13 cellular contexts compared by ENCODE assay signal in genomic region chr10:29617880-29618340, GRCh38. TPM values are rescaled to one million over a fixed set of nuclear protein-coding genes. Genes with fewer than 3 reads are reported as not detected.
DNase-seq lines count a peak whose midpoint lies in the region; ATAC-seq, FAIRE-seq and TF ChIP-seq lines count a peak whose summit lies in the region.
"Had no signal": no experiment of that assay in that cellular context is flagged by ENCODE, and none has a peak within 500 bp of the region (broad histone marks: within the 10 kb centered on the region; RNA-seq: fewer than 3 reads in every experiment).

No MANE protein-coding gene starts in this region.

- TF ChIP-seq RAD21 in IMR-90 (IDR thresholded peaks at IDR 0.05; ENCODE audit: low read length) (no peak), GM12878 (IDR thresholded peaks at IDR 0.05; ENCODE audit: insufficient read depth, low read depth, low read length) (no peak)

- no peak for ATAC-seq in IMR-90 (ENCODE audit: low read depth)
- peak; percentile 26 for ATAC-seq in GM12878
- ATAC-seq in HG03442 (IDR thresholded peaks at IDR 0.05; ENCODE audit: unreplicated experiment) = no peak

- H4K91ac ChIP-seq in IMR-90 (ENCODE audit: insufficient read depth, low read depth, low read length) = no peak overlapping the region

- no peak overlapping the region for H2AK5ac ChIP-seq in IMR-90 (ENCODE audit: low read depth, low read length)

- TF ChIP-seq POLR2A in IMR-90 (IDR thresholded peaks at IDR 0.05; ENCODE audit: low read depth, low read length) (no peak), GM12878 (IDR thresholded peaks at IDR 0.05; ENCODE audit: low read depth, low read length) (no peak)

- H3K4me3 ChIP-seq in IMR-90 (ENCODE audit: insufficient read depth, low read depth, low read length) (no peak overlapping the region), GM12878 (no peak overlapping the region), iPS-20b (ENCODE audit: low read length) (no peak overlapping the region), skeletal muscle tissue (ENCODE audit: low read length in 3 of 3) (peak overlapping the region in 2 of 3 donors; percentile 41 to 51)
- H3K4me3 ChIP-seq: spleen had no signal

- no peak overlapping the region for H4K8ac ChIP-seq in IMR-90 (ENCODE audit: low read depth in 2 of 2, low read length in 2 of 2)

- intact Hi-C loops in IMR-90 (cut with micrococcal nuclease) (no loop called here), GM12878 (cut with micrococcal nuclease; ENCODE audit: unreplicated experiment) (no loop called here)

- peaks cover 12% of the 10 kb centered on the region for H3K4me1 ChIP-seq in IMR-90 (ENCODE audit: control insufficient read depth, insufficient read depth, low read length)
- no peaks in the 10 kb centered on the region for H3K4me1 ChIP-seq in GM12878 (ENCODE audit: control insufficient read depth, insufficient read depth, low read length)
- H3K4me1 ChIP-seq in iPS-20b (ENCODE audit: insufficient read depth, low read length) = peaks cover 25% of the 10 kb centered on the region
- peaks cover 36 to 43% (median 41%) of the 10 kb centered on the region in 3 donors for H3K4me1 ChIP-seq in skeletal muscle tissue (ENCODE audit: control insufficient read depth in 3 of 3, insufficient read depth in 3 of 3, low read length in 3 of 3)
- H3K4me1 ChIP-seq: spleen had no signal

- no CpG with 5 or more reads among the region's 8 CpGs for WGBS in IMR-90 (ENCODE audit: extremely low coverage in 2 of 2, insufficient read length in 1 of 2), 2 experiments
- WGBS in GM12878 (ENCODE audit: insufficient coverage, insufficient replicate concordance, low lambda C conversion rate, missing lambda C conversion rate) = 24% methylated on average over 8 of the region's 8 CpGs

- H3K27ac ChIP-seq in IMR-90 (ENCODE audit: insufficient read depth, low read length) (no peak overlapping the region), GM12878 (ENCODE audit: control insufficient read depth, insufficient read depth) (no peak overlapping the region), iPS-20b (ENCODE audit: low read length) (no peak overlapping the region), skeletal muscle tissue (ENCODE audit: low read depth, low read length) (peak overlapping the region; percentile 89)
- H3K27ac ChIP-seq: spleen had no signal

- no peak for TF ChIP-seq CTCF in IMR-90 (conservative IDR thresholded peaks at IDR 0.05; ENCODE audit: low read depth, low read length)
- TF ChIP-seq CTCF in GM12878 (IDR thresholded peaks at IDR 0.05 in 2 of 3, conservative IDR thresholded peaks at IDR 0.05 in 1 of 3; ENCODE audit: control insufficient read depth in 2 of 3, extremely low read depth in 1 of 3, insufficient read depth in 1 of 3, low read depth in 3 of 3, low read length in 3 of 3) = no peak

- RAD21 ChIA-PET in GM12878 (lab: Charles Lee; ENCODE audit: unreplicated experiment) = interaction anchor here (0.8 to 1.6 kb wide), 4 partner anchors 10 to 117 kb away, joined by 3 to 4 read pairs (median 3); partner anchors contain the start of gene SVIL

- no peak for DNase-seq in IMR-90
- no peak for DNase-seq in GM12878 (ENCODE audit: low read depth, low spot score)
- no peak for DNase-seq in stimulated activated naive CD4-positive, alpha-beta T cell (lab: John Stamatoyannopoulos, UW)
- no peak for DNase-seq in NCI-H146 (lab: John Stamatoyannopoulos, UW)
- DNase-seq in DMS53 treated with DMSO at 0.1 percent for 48 hours (lab: John Stamatoyannopoulos, UW; ENCODE audit: unreplicated experiment) = no peak
- DNase-seq: activated CD8-positive, alpha-beta memory T cell treated with anti-CD3 and anti-CD28 coated beads for 24 hours; CD4-positive, alpha-beta T cell; NCI-H1694 treated with DMSO at 0.1 percent for 48 hours; OCI-M1; spleen had no signal

- H2BK20ac ChIP-seq in IMR-90 (ENCODE audit: low read depth, low read length) = no peak overlapping the region

- H2AFZ ChIP-seq in IMR-90 (replicated peaks; ENCODE audit: low read length, poor library complexity) = no peak overlapping the region
- H2AFZ ChIP-seq in GM12878 (ENCODE audit: control insufficient read depth, low read depth, low read length) = no peak overlapping the region

- BruUV-seq in IMR-90 (replicated peaks; lab: Mats Ljungman, UMichigan) (no TSS peak), GM12878 (replicated peaks; lab: Mats Ljungman, UMichigan) (no TSS peak)

- H3K18ac ChIP-seq in IMR-90 (ENCODE audit: low read depth, low read length) = no peak overlapping the region

- no peak overlapping the region for H2BK15ac ChIP-seq in IMR-90 (ENCODE audit: low read depth, low read length)

- H3K4me2 ChIP-seq in IMR-90 (ENCODE audit: low read depth, low read length) (no peak overlapping the region), GM12878 (ENCODE audit: control insufficient read depth, insufficient read depth) (no peak overlapping the region)

- in situ Hi-C loops in IMR-90 (cut with MboI; ENCODE audit: low sequenced_read_pairs) = no loop called here
- in situ Hi-C loops in GM12878 (cut with MboI) = no loop called here

- POLR2A ChIA-PET in IMR-90 (lab: Charles Lee; ENCODE audit: unreplicated experiment) = no interaction called here
- POLR2A ChIA-PET in GM12878 (lab: Charles Lee) = interaction anchor here (1.2 to 1.7 kb wide), 4 partner anchors 10 to 39 kb away, joined by 3 to 6 read pairs (median 4); no protein-coding TSS in a partner anchor

- no peaks in the 10 kb centered on the region for H3K79me2 ChIP-seq in GM12878 (ENCODE audit: control insufficient read depth, insufficient read depth, low read length)

- CTCF ChIA-PET in IMR-90 (lab: Yijun Ruan, JAX) (interaction anchor here (0.6 to 0.7 kb wide), 2 partner anchors 12 to 50 kb away, joined by 3 to 4 read pairs; no protein-coding TSS in a partner anchor), GM12878 (lab: Yijun Ruan, JAX) (interaction anchor here (0.6 to 1.5 kb wide), 7 partner anchors 19 to 711 kb away, joined by 3 to 5 read pairs (median 4); no protein-coding TSS in a partner anchor)

- H4K20me1 ChIP-seq in IMR-90 (ENCODE audit: insufficient read depth, low read length) (peaks cover 51% of the 10 kb centered on the region), GM12878 (ENCODE audit: control insufficient read depth, insufficient read depth) (no peaks in the 10 kb centered on the region)

- H3K36me3 ChIP-seq in IMR-90 (ENCODE audit: control insufficient read depth, insufficient read depth, low read length) (no peaks in the 10 kb centered on the region), GM12878 (ENCODE audit: control insufficient read depth in 2 of 2, insufficient read depth in 2 of 2, low read length in 1 of 2) (no peaks in the 10 kb centered on the region), iPS-20b (ENCODE audit: insufficient read depth, low read depth, low read length) (no peaks in the 10 kb centered on the region), skeletal muscle tissue (ENCODE audit: control insufficient read depth in 3 of 3, insufficient read depth in 3 of 3, low read length in 3 of 3) (peaks cover 0 to 3% (median 0%) of the 10 kb centered on the region in 3 donors)
- H3K36me3 ChIP-seq: spleen had no signal

- no peak overlapping the region for H3K4ac ChIP-seq in IMR-90 (ENCODE audit: low read depth, low read length)

- no peaks in the 10 kb centered on the region for H3K27me3 ChIP-seq in IMR-90 (ENCODE audit: control insufficient read depth, insufficient read depth, low read length)
- no peaks in the 10 kb centered on the region for H3K27me3 ChIP-seq in GM12878 (replicated peaks in 1 of 2; ENCODE audit: control insufficient read depth in 2 of 2, insufficient read depth in 2 of 2, low read length in 1 of 2)
- no peaks in the 10 kb centered on the region for H3K27me3 ChIP-seq in iPS-20b (ENCODE audit: insufficient read depth, low read length)
- H3K27me3 ChIP-seq in skeletal muscle tissue (ENCODE audit: control insufficient read depth in 3 of 3, insufficient read depth in 3 of 3, low read length in 3 of 3) = no peaks in the 10 kb centered on the region
- H3K27me3 ChIP-seq: spleen had no signal

- no peak overlapping the region for H3K14ac ChIP-seq in IMR-90 (replicated peaks; ENCODE audit: low read depth, low read length)

- dilution Hi-C loops in IMR-90 (cut with HindIII; ENCODE audit: low sequenced_read_pairs, unreplicated experiment) = no loop called here

- no peak overlapping the region for H4K5ac ChIP-seq in IMR-90 (ENCODE audit: low read depth, low read length)

- TF ChIP-seq EP300 in GM12878 (IDR thresholded peaks at IDR 0.05; ENCODE audit: borderline replicate concordance in 1 of 2, control insufficient read depth in 1 of 2, low read depth in 2 of 2, low read length in 2 of 2) = no peak

- SMC1A ChIA-PET in GM12878 (lab: Charles Lee; ENCODE audit: uncharacterized antibody, unreplicated experiment) = interaction anchor here (0.6 to 4.1 kb wide), 10 partner anchors 10 to 182 kb away, joined by 3 to 31 read pairs (median 8); no protein-coding TSS in a partner anchor

- no peak overlapping the region for H2AK9ac ChIP-seq in IMR-90 (replicated peaks; ENCODE audit: low read depth, low read length, poor library complexity)

- no peak overlapping the region for H3K56ac ChIP-seq in IMR-90 (ENCODE audit: extremely low read depth, insufficient read depth, low read length)

- peak overlapping the region; percentile 0; the same call in 1 of the 2 replicates for H3K23ac ChIP-seq in IMR-90 (ENCODE audit: low read depth, low read length)

- H3K9me3 ChIP-seq in IMR-90 (ENCODE audit: control insufficient read depth, insufficient read depth, low read length) (no peaks in the 10 kb centered on the region), GM12878 (replicated peaks; ENCODE audit: control insufficient read depth, insufficient read depth, low read length) (no peaks in the 10 kb centered on the region), iPS-20b (ENCODE audit: insufficient read depth, low read depth, low read length) (no peaks in the 10 kb centered on the region), skeletal muscle tissue (ENCODE audit: control insufficient read depth in 3 of 3, low read length in 3 of 3) (no peaks in the 10 kb centered on the region)

- no peak overlapping the region for H2BK120ac ChIP-seq in IMR-90 (ENCODE audit: low read depth, low read length)

- H3K9ac ChIP-seq in IMR-90 (ENCODE audit: low read depth, low read length) (no peak overlapping the region), GM12878 (ENCODE audit: control insufficient read depth, insufficient read depth, low read length) (no peak overlapping the region), iPS-20b (ENCODE audit: low read depth, low read length) (peak overlapping the region; percentile 18; the same call in 1 of the 2 replicates), skeletal muscle tissue (ENCODE audit: low read depth in 1 of 3, low read length in 3 of 3) (peak overlapping the region; percentile 73 to 79 (median 78))

- H3K79me1 ChIP-seq in IMR-90 (ENCODE audit: low read depth in 1 of 2, low read length in 2 of 2) = peaks cover 24 to 72% of the 10 kb centered on the region in 2 experiments

- FAIRE-seq in GM12878 (lab: Jason Lieb, UNC) = no peak

- H2BK5ac ChIP-seq in IMR-90 (ENCODE audit: low read depth, low read length, poor library complexity, severe bottlenecking) = no peak overlapping the region

- H3K9me1 ChIP-seq in IMR-90 (ENCODE audit: insufficient read depth, low read length) = peaks cover 5% of the 10 kb centered on the region; the same call in 1 of the 2 replicates

RNA-seq across cellular contexts. Expression of gene SVIL, which starts 16.9 kb away (rescaled TPM):
- total RNA-seq in IMR-90 (2012; rRNA removed) (11.5 and 13.6 TPM in 2 replicates), GM12878 (2014; rRNA removed) (0.65 and 0.68 TPM in 2 replicates), GM12878 (2014; rRNA removed; fragmentation: Illumina TruSeq; extraction: Trizol) (0.64 and 1.8 TPM in 2 replicates), GM12878 (2021) (1.5 and 1.9 TPM in 2 replicates), skeletal muscle tissue (153 TPM)
- polyA plus RNA-seq in IMR-90 (2012; rRNA removed) (10.9 and 11.6 TPM in 2 replicates), GM12878 (2011; rRNA removed) (0.33 and 0.43 TPM in 2 replicates), GM12878 (2014; fragmentation: Illumina TruSeq; extraction: Trizol) (0.48 and 1.2 TPM in 2 replicates), GM12878 (2014; fragmentation: Nextera tagmentation; extraction: Ambion mirVana) (under 1 TPM; 0.22 to 0.71 TPM), GM12878 (2014; rRNA removed) (0.66 and 1.0 TPM in 2 replicates), GM12878 (2016; fragmentation: Nextera tagmentation; extraction: Ambion mirVana) (1 to 10 TPM in 1 of 2 experiments, under 1 TPM in 1; 0.68 to 1.4 TPM)
- polyA plus RNA-seq in IMR-90 (2012; cell fraction: cytosol; rRNA removed) = 4.9 and 6.7 TPM in 2 replicates
- 19.7 and 44.0 TPM in 2 replicates for polyA plus RNA-seq in IMR-90 (2012; cell fraction: nucleus; rRNA removed; ENCODE audit: low replicate concordance)
- 16.7 and 47.2 TPM in 2 replicates for total RNA-seq in GM12878 (2013; cell fraction: nucleolus; rRNA removed)
- polyA plus RNA-seq in GM12878 (2011; ENCODE audit: low read depth) = 0.17 TPM
- polyA plus RNA-seq in GM12878 (2011; cell fraction: cytosol; rRNA removed) = 0.35 and 0.39 TPM in 2 replicates
- 0.99 and 2.1 TPM in 2 replicates for polyA plus RNA-seq in GM12878 (2011; cell fraction: nucleus; rRNA removed)
- polyA plus RNA-seq in GM12878 (2012) = 0.12 and 0.28 TPM in 2 replicates
- 0.37 and 1.3 TPM in 2 replicates for polyA minus RNA-seq in GM12878 (2011; rRNA and poly(A)+ RNA removed)
- 0.53 and 0.62 TPM in 2 replicates for polyA minus RNA-seq in GM12878 (2011; cell fraction: cytosol; rRNA and poly(A)+ RNA removed)
- 0.36 and 0.77 TPM in 2 replicates for polyA minus RNA-seq in GM12878 (2011; cell fraction: nucleus; rRNA and poly(A)+ RNA removed)

Comparison
In these comparisons a context has a peak if more than half of its experiments do, and no peak if none do; other contexts are left out.
1. H3K4me3 ChIP-seq: peak in skeletal muscle tissue (2 of 3); none in IMR-90 (single experiment), GM12878 (single experiment) and iPS-20b (single experiment).
2. H3K9ac ChIP-seq: peak in iPS-20b (single experiment) and skeletal muscle tissue (3 of 3); none in IMR-90 (single experiment) and GM12878 (single experiment).